1 cellular context compared by ENCODE assay signal in the genomic region with DNA sequence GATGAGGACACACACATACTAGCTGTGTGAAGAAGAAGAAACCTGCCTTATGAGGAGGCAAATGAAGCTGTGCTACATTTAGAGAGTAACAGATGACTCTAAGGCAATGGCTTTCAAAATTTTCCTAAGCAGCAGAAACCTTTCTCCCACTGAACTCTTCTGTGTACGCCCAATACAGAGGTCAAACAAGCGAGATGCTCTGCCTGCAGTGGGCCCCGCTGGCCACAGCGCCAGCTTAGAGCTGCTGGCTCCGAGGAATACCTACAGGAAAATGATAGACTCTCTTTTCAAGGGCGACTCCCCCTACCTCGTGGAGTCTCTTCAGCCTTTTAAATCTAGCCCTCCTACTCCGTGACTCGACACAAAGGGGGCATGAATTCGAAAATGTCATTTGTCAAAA.
TF ChIP-seq lines count a peak whose summit lies in the region.

No MANE protein-coding gene starts in this region.

TF ChIP-seq in HepG2, 621 proteins besides CTCF, POLR2A, EP300 and RAD21 (continued from another document and continues in another):
- TF ChIP-seq HDAC1 (CRISPR knock-in tag; IDR thresholded peaks at IDR 0.05) = 0 out of 2 replicates have a peak, but pooled peaks have one; percentile 38
- no peak for TF ChIP-seq SUZ12 (IDR thresholded peaks at IDR 0.05; ENCODE audit: low read depth, low read length)
- TF ChIP-seq ZNF205 (CRISPR knock-in tag; IDR thresholded peaks at IDR 0.05) = no peak
- TF ChIP-seq ZFP36L1 (CRISPR knock-in tag; IDR thresholded peaks at IDR 0.05) = no peak
- TF ChIP-seq, protein P1, sequence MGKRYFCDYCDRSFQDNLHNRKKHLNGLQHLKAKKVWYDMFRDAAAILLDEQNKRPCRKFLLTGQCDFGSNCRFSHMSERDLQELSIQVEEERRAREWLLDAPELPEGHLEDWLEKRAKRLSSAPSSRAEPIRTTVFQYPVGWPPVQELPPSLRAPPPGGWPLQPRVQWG (CRISPR knock-in tag; IDR thresholded peaks at IDR 0.05; ENCODE audit: borderline replicate concordance, low read depth) = no peak
- 0 out of 2 replicates have a peak, but pooled peaks have one; percentile 34 for TF ChIP-seq ZNF614 (CRISPR knock-in tag; IDR thresholded peaks at IDR 0.05; ENCODE audit: borderline replicate concordance)
- TF ChIP-seq ZNF616 (CRISPR knock-in tag; IDR thresholded peaks at IDR 0.05; ENCODE audit: low read depth) = no peak
- TF ChIP-seq DNMT3B (CRISPR knock-in tag; conservative IDR thresholded peaks at IDR 0.05) = 0 out of 2 replicates have a peak, but pooled peaks have one; percentile 15
- TF ChIP-seq, protein P2, sequence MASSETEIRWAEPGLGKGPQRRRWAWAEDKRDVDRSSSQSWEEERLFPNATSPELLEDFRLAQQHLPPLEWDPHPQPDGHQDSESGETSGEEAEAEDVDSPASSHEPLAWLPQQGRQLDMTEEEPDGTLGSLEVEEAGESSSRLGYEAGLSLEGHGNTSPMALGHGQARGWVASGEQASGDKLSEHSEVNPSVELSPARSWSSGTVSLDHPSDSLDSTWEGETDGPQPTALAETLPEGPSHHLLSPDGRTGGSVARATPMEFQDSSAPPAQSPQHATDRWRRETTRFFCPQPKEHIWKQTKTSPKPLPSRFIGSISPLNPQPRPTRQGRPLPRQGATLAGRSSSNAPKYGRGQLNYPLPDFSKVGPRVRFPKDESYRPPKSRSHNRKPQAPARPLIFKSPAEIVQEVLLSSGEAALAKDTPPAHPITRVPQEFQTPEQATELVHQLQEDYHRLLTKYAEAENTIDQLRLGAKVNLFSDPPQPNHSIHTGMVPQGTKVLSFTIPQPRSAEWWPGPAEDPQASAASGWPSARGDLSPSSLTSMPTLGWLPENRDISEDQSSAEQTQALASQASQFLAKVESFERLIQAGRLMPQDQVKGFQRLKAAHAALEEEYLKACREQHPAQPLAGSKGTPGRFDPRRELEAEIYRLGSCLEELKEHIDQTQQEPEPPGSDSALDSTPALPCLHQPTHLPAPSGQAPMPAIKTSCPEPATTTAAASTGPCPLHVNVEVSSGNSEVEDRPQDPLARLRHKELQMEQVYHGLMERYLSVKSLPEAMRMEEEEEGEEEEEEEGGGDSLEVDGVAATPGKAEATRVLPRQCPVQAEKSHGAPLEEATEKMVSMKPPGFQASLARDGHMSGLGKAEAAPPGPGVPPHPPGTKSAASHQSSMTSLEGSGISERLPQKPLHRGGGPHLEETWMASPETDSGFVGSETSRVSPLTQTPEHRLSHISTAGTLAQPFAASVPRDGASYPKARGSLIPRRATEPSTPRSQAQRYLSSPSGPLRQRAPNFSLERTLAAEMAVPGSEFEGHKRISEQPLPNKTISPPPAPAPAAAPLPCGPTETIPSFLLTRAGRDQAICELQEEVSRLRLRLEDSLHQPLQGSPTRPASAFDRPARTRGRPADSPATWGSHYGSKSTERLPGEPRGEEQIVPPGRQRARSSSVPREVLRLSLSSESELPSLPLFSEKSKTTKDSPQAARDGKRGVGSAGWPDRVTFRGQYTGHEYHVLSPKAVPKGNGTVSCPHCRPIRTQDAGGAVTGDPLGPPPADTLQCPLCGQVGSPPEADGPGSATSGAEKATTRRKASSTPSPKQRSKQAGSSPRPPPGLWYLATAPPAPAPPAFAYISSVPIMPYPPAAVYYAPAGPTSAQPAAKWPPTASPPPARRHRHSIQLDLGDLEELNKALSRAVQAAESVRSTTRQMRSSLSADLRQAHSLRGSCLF (CRISPR knock-in tag; IDR thresholded peaks at IDR 0.05; ENCODE audit: borderline replicate concordance) = no peak
- TF ChIP-seq, protein P3, sequence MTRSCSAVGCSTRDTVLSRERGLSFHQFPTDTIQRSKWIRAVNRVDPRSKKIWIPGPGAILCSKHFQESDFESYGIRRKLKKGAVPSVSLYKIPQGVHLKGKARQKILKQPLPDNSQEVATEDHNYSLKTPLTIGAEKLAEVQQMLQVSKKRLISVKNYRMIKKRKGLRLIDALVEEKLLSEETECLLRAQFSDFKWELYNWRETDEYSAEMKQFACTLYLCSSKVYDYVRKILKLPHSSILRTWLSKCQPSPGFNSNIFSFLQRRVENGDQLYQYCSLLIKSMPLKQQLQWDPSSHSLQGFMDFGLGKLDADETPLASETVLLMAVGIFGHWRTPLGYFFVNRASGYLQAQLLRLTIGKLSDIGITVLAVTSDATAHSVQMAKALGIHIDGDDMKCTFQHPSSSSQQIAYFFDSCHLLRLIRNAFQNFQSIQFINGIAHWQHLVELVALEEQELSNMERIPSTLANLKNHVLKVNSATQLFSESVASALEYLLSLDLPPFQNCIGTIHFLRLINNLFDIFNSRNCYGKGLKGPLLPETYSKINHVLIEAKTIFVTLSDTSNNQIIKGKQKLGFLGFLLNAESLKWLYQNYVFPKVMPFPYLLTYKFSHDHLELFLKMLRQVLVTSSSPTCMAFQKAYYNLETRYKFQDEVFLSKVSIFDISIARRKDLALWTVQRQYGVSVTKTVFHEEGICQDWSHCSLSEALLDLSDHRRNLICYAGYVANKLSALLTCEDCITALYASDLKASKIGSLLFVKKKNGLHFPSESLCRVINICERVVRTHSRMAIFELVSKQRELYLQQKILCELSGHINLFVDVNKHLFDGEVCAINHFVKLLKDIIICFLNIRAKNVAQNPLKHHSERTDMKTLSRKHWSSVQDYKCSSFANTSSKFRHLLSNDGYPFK (CRISPR knock-in tag; IDR thresholded peaks at IDR 0.05; ENCODE audit: borderline replicate concordance) = no peak
- no peak for TF ChIP-seq FOSL1 (CRISPR knock-in tag; IDR thresholded peaks at IDR 0.05; ENCODE audit: borderline replicate concordance)
- TF ChIP-seq, protein P4, sequence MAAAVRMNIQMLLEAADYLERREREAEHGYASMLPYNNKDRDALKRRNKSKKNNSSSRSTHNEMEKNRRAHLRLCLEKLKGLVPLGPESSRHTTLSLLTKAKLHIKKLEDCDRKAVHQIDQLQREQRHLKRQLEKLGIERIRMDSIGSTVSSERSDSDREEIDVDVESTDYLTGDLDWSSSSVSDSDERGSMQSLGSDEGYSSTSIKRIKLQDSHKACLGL (CRISPR knock-in tag; IDR thresholded peaks at IDR 0.05) = no peak
- TF ChIP-seq SRSF9 (IDR thresholded peaks at IDR 0.05; ENCODE audit: borderline replicate concordance, insufficient read depth, low read depth, low read length, poor library complexity, severe bottlenecking) = no peak
- TF ChIP-seq, protein P5, sequence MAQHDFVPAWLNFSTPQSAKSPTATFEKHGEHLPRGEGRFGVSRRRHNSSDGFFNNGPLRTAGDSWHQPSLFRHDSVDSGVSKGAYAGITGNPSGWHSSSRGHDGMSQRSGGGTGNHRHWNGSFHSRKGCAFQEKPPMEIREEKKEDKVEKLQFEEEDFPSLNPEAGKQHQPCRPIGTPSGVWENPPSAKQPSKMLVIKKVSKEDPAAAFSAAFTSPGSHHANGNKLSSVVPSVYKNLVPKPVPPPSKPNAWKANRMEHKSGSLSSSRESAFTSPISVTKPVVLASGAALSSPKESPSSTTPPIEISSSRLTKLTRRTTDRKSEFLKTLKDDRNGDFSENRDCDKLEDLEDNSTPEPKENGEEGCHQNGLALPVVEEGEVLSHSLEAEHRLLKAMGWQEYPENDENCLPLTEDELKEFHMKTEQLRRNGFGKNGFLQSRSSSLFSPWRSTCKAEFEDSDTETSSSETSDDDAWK (CRISPR knock-in tag; IDR thresholded peaks at IDR 0.05) = no peak
- TF ChIP-seq, protein P6, sequence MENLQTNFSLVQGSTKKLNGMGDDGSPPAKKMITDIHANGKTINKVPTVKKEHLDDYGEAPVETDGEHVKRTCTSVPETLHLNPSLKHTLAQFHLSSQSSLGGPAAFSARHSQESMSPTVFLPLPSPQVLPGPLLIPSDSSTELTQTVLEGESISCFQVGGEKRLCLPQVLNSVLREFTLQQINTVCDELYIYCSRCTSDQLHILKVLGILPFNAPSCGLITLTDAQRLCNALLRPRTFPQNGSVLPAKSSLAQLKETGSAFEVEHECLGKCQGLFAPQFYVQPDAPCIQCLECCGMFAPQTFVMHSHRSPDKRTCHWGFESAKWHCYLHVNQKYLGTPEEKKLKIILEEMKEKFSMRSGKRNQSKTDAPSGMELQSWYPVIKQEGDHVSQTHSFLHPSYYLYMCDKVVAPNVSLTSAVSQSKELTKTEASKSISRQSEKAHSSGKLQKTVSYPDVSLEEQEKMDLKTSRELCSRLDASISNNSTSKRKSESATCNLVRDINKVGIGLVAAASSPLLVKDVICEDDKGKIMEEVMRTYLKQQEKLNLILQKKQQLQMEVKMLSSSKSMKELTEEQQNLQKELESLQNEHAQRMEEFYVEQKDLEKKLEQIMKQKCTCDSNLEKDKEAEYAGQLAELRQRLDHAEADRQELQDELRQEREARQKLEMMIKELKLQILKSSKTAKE (CRISPR knock-in tag; IDR thresholded peaks at IDR 0.05; ENCODE audit: borderline replicate concordance) = no peak
- TF ChIP-seq YY1 (IDR thresholded peaks at IDR 0.05; ENCODE audit: insufficient read depth, insufficient replicate concordance, low read depth, low read length) = no peak
- no peak for TF ChIP-seq SRY (CRISPR knock-in tag; IDR thresholded peaks at IDR 0.05)
- no peak for TF ChIP-seq ZNF615 (CRISPR knock-in tag; IDR thresholded peaks at IDR 0.05; ENCODE audit: borderline replicate concordance)
- no peak for TF ChIP-seq ZNF790 (CRISPR knock-in tag; IDR thresholded peaks at IDR 0.05; ENCODE audit: borderline replicate concordance)
- no peak for TF ChIP-seq AKAP8 (CRISPR knock-in tag; IDR thresholded peaks at IDR 0.05)
- TF ChIP-seq, protein P7, sequence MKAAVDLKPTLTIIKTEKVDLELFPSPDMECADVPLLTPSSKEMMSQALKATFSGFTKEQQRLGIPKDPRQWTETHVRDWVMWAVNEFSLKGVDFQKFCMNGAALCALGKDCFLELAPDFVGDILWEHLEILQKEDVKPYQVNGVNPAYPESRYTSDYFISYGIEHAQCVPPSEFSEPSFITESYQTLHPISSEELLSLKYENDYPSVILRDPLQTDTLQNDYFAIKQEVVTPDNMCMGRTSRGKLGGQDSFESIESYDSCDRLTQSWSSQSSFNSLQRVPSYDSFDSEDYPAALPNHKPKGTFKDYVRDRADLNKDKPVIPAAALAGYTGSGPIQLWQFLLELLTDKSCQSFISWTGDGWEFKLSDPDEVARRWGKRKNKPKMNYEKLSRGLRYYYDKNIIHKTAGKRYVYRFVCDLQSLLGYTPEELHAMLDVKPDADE (CRISPR knock-in tag; IDR thresholded peaks at IDR 0.05) = no peak
- no peak for TF ChIP-seq RCOR2 (CRISPR knock-in tag; IDR thresholded peaks at IDR 0.05)
- TF ChIP-seq, protein P8, sequence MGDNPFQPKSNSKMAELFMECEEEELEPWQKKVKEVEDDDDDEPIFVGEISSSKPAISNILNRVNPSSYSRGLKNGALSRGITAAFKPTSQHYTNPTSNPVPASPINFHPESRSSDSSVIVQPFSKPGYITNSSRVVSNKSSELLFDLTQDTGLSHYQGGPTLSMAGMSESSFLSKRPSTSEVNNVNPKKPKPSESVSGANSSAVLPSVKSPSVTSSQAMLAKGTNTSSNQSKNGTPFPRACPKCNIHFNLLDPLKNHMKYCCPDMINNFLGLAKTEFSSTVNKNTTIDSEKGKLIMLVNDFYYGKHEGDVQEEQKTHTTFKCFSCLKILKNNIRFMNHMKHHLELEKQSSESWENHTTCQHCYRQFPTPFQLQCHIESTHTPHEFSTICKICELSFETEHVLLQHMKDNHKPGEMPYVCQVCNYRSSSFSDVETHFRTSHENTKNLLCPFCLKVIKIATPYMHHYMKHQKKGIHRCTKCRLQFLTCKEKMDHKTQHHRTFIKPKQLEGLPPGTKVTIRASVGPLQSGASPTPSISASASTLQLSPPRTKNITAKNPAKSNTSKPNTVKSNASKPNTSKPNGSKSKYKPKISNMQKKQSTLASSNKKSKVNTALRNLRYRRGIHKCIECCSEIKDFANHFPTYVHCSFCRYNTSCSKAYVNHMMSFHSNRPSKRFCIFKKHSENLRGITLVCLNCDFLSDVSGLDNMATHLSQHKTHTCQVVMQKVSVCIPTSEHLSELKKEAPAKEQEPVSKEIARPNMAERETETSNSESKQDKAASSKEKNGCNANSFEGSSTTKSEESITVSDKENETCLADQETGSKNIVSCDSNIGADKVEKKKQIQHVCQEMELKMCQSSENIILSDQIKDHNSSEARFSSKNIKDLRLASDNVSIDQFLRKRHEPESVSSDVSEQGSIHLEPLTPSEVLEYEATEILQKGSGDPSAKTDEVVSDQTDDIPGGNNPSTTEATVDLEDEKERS (CRISPR knock-in tag; IDR thresholded peaks at IDR 0.05) = no peak
- TF ChIP-seq, protein P9, sequence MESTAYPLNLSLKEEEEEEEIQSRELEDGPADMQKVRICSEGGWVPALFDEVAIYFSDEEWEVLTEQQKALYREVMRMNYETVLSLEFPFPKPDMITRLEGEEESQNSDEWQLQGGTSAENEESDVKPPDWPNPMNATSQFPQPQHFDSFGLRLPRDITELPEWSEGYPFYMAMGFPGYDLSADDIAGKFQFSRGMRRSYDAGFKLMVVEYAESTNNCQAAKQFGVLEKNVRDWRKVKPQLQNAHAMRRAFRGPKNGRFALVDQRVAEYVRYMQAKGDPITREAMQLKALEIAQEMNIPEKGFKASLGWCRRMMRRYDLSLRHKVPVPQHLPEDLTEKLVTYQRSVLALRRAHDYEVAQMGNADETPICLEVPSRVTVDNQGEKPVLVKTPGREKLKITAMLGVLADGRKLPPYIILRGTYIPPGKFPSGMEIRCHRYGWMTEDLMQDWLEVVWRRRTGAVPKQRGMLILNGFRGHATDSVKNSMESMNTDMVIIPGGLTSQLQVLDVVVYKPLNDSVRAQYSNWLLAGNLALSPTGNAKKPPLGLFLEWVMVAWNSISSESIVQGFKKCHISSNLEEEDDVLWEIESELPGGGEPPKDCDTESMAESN (CRISPR knock-in tag; conservative IDR thresholded peaks at IDR 0.05) = 0 out of 2 replicates have a peak, but pooled peaks have one; percentile 44
- no peak for TF ChIP-seq ZNF17 (CRISPR knock-in tag; IDR thresholded peaks at IDR 0.05)
- TF ChIP-seq TARDBP (CRISPR knock-in tag; IDR thresholded peaks at IDR 0.05) = no peak; the same call in 1 of the 2 replicates
- TF ChIP-seq BCL6 (CRISPR knock-in tag; IDR thresholded peaks at IDR 0.05) = peak; percentile 83
- no peak for TF ChIP-seq ZKSCAN1 (IDR thresholded peaks at IDR 0.05; ENCODE audit: low read length)
- TF ChIP-seq RELA (CRISPR knock-in tag; IDR thresholded peaks at IDR 0.05) = no peak
- no peak for TF ChIP-seq GFI1 (CRISPR knock-in tag; IDR thresholded peaks at IDR 0.05; ENCODE audit: borderline replicate concordance)
- no peak for TF ChIP-seq ZNF34 (CRISPR knock-in tag; IDR thresholded peaks at IDR 0.05; ENCODE audit: borderline replicate concordance)
